ENCODE assay signal across 8 cellular contexts in genomic region chr11:112025682-112026081, GRCh38. TPM values are rescaled to one million over a fixed set of nuclear protein-coding genes. Genes with fewer than 3 reads are reported as not detected.
DNase-seq lines count a peak whose midpoint lies in the region; ATAC-seq and TF ChIP-seq lines count a peak whose summit lies in the region.

No MANE protein-coding gene starts in this region.

- H3K27me3 ChIP-seq in MG63 (no peaks in the 10 kb centered on the region), thoracic aorta (replicated peaks; ENCODE audit: insufficient read depth) (no peaks in the 10 kb centered on the region)

- H3K36me3 ChIP-seq in MG63 (peaks cover 29% of the 10 kb centered on the region), thoracic aorta (peaks cover 16% of the 10 kb centered on the region)

- peaks cover 3 to 13% of the 10 kb centered on the region in 2 donors for H3K4me1 ChIP-seq in thoracic aorta (ENCODE audit: control insufficient read depth in 1 of 2, low read depth in 2 of 2)

- H3K27ac ChIP-seq in 22Rv1 (peak overlapping the region; percentile 88), caudate nucleus (ENCODE audit: low read depth, low read length) (peak overlapping the region; percentile 90), thoracic aorta (peak overlapping the region; percentile 87 to 95)

- H3K9me3 ChIP-seq in MG63 (no peaks in the 10 kb centered on the region), thoracic aorta (no peaks in the 10 kb centered on the region)

- H3K4me3 ChIP-seq in GM12864 (ENCODE audit: low read depth, low read length) (peak overlapping the region; percentile 85), MG63 (peak overlapping the region; percentile 74), thoracic aorta (peak overlapping the region; percentile 97)

- no peak for DNase-seq in GM12864 (ENCODE audit: low read depth)
- DNase-seq in MG63: no peak
- DNase-seq in caudate nucleus (lab: John Stamatoyannopoulos, UW): peak in 2 of 61 donors; percentile 29 to 50
- peak; percentile 49 for DNase-seq in left kidney (ENCODE audit: low read depth, low spot score)
- DNase-seq in thoracic aorta (ENCODE audit: low spot score): no peak

- TF ChIP-seq CTCF in 22Rv1 (IDR thresholded peaks at IDR 0.05) (no peak), GM12864 (IDR thresholded peaks at IDR 0.05; ENCODE audit: low read depth, low read length, missing control alignments) (no peak), thoracic aorta (IDR thresholded peaks at IDR 0.05) (no peak)

- ATAC-seq in thoracic aorta (ENCODE audit: insufficient number of reproducible peaks, low FRiP score, low read depth) (no peak), GM19351 (IDR thresholded peaks at IDR 0.05; ENCODE audit: unreplicated experiment) (no peak), HG02938 (IDR thresholded peaks at IDR 0.05; ENCODE audit: unreplicated experiment) (no peak)

RNA-seq across cellular contexts. Expression of gene DLAT, which starts 0.5 kb away (rescaled TPM):
- total RNA-seq in MG63 (2014; rRNA removed; shearing (Covaris generic); ENCODE audit: low replicate concordance): 33.1 and 39.8 TPM in 2 replicates
- total RNA-seq in thoracic aorta: 10 to 100 TPM; 15.6 to 15.9 TPM

RNA-seq across cellular contexts. Expression of gene PIH1D2, which starts 48.1 kb away (rescaled TPM):
- 4.9 and 14.6 TPM in 2 replicates for total RNA-seq in MG63 (2014; rRNA removed; shearing (Covaris generic); ENCODE audit: low replicate concordance)
- 1 to 10 TPM in 1 of 2 donors, not detected in 1; 2.2 TPM for total RNA-seq in thoracic aorta

RNA-seq across cellular contexts. Expression of gene NKAPD1, which starts 48.4 kb away (rescaled TPM):
- total RNA-seq in MG63 (2014; rRNA removed; shearing (Covaris generic); ENCODE audit: low replicate concordance): 27.8 and 56.9 TPM in 2 replicates
- 10 to 100 TPM; 10.2 to 21.0 TPM for total RNA-seq in thoracic aorta
